15 cellular contexts compared by ENCODE assay signal in the genomic region with DNA sequence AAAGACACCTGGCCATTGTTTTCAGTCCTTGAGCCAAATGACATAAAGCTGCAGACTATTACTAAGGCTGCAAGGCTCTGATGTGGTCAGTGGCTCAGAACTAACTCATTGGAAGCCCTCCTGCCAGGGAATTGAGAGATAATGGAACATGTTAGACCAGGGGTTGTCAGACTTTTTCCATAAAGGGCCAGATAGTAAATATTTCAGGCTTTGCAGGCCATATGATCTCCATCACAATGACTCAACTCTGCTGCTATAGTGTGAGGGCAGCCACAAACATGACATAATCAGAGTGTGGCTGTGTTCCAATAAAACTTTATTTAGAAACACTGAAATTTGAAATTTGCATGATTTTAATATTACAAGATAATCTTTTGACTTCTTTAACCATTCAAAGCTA.
DNase-seq lines count a peak whose midpoint lies in the region; ATAC-seq, FAIRE-seq and TF ChIP-seq lines count a peak whose summit lies in the region.
"Had no signal": no experiment of that assay in that cellular context is flagged by ENCODE, and none has a peak within 500 bp of the region (broad histone marks: within the 10 kb centered on the region; RNA-seq: fewer than 3 reads in every experiment).

No MANE protein-coding gene starts in this region.

- no TSS peak for BruUV-seq in K562 (replicated peaks; lab: Mats Ljungman, UMichigan)

- H3K27ac Mint-ChIP-seq in CD4-positive, alpha-beta memory T cell: no peak overlapping the region
- H3K27ac Mint-ChIP-seq: activated naive CD4-positive, alpha-beta T cell treated with anti-CD3 and anti-CD28 coated beads, Interleukin-2, amount 10 ng/mL, durations not matched to agents 7 days and 5 days; memory B cell had no signal

- no peak overlapping the region for H2BK120ac ChIP-seq in mesenchymal stem cell (ENCODE audit: low read depth, low read length)

- no peaks in the 10 kb centered on the region for H3K9me1 ChIP-seq in K562 (ENCODE audit: control insufficient read depth, insufficient read depth, low read length)

- H2AFZ ChIP-seq in GM23248 (no peak overlapping the region), K562 (ENCODE audit: low read depth, low read length) (no peak overlapping the region), mesenchymal stem cell (ENCODE audit: low read depth, low read length) (no peak overlapping the region)

- H3K36me3 ChIP-seq in GM23248 (ENCODE audit: low read depth) (no peaks in the 10 kb centered on the region), K562 (ENCODE audit: control insufficient read depth, insufficient read depth, low read length) (no peaks in the 10 kb centered on the region), mesenchymal stem cell (ENCODE audit: control insufficient read depth in 1 of 2, insufficient read depth in 2 of 2, low read depth in 1 of 2, low read length in 2 of 2) (no peaks in the 10 kb centered on the region)
- H3K36me3 ChIP-seq in CD4-positive, alpha-beta memory T cell (ENCODE audit: insufficient read depth, low read length): no peaks in the 10 kb centered on the region
- H3K36me3 ChIP-seq: spleen had no signal

- H2BK5ac ChIP-seq in mesenchymal stem cell (ENCODE audit: low read depth, low read length, poor library complexity, severe bottlenecking): no peak overlapping the region

- no peak overlapping the region for H3K4me3 Mint-ChIP-seq in CD4-positive, alpha-beta memory T cell
- H3K4me3 Mint-ChIP-seq: activated naive CD4-positive, alpha-beta T cell treated with anti-CD3 and anti-CD28 coated beads, Interleukin-2, amount 10 ng/mL, durations not matched to agents 7 days and 5 days; memory B cell had no signal

- no peak overlapping the region for H4K91ac ChIP-seq in mesenchymal stem cell (ENCODE audit: low read length)

- H3K27me3 ChIP-seq in GM23248 (replicated peaks; ENCODE audit: insufficient read depth) (no peaks in the 10 kb centered on the region), K562 (ENCODE audit: control insufficient read depth in 2 of 2, insufficient read depth in 2 of 2, low read length in 2 of 2) (no peaks in the 10 kb centered on the region), mesenchymal stem cell (ENCODE audit: control insufficient read depth in 1 of 2, insufficient read depth in 1 of 2, low read length in 2 of 2) (peaks cover 0 to 4% of the 10 kb centered on the region in 2 experiments)
- H3K27me3 ChIP-seq in CD4-positive, alpha-beta memory T cell (ENCODE audit: insufficient read depth, low read length): no peaks in the 10 kb centered on the region
- H3K27me3 ChIP-seq: spleen had no signal

- peaks cover 11 to 18% of the 10 kb centered on the region in 2 donors for H3K27me3 Mint-ChIP-seq in CD4-positive, alpha-beta memory T cell

- no peak for ATAC-seq in K562
- ATAC-seq in GM18498 (IDR thresholded peaks at IDR 0.05; ENCODE audit: unreplicated experiment): no peak

- no peak for FAIRE-seq in K562 (lab: Jason Lieb, UNC)
- FAIRE-seq: TTC549 had no signal

- H3K18ac ChIP-seq in mesenchymal stem cell (ENCODE audit: low read depth in 1 of 2, low read length in 2 of 2): peak overlapping the region in 1 of 2 experiments; percentile 5

- H3K4me1 Mint-ChIP-seq in CD4-positive, alpha-beta memory T cell: no peaks in the 10 kb centered on the region
- H3K4me1 Mint-ChIP-seq: activated naive CD4-positive, alpha-beta T cell treated with anti-CD3 and anti-CD28 coated beads, Interleukin-2, amount 10 ng/mL, durations not matched to agents 7 days and 5 days; memory B cell had no signal

- H3K36me3 Mint-ChIP-seq in CD4-positive, alpha-beta memory T cell: peaks cover 3 to 4% of the 10 kb centered on the region in 2 donors
- H3K36me3 Mint-ChIP-seq: activated naive CD4-positive, alpha-beta T cell treated with anti-CD3 and anti-CD28 coated beads, Interleukin-2, amount 10 ng/mL, durations not matched to agents 7 days and 5 days had no signal

- no peak overlapping the region for H3K27ac ChIP-seq in GM23248
- no peak overlapping the region for H3K27ac ChIP-seq in K562 (ENCODE audit: extremely low read depth, low read depth, low read length)
- peak overlapping the region; percentile 21 for H3K27ac ChIP-seq in mesenchymal stem cell (ENCODE audit: low read length, poor library complexity, severe bottlenecking)
- H3K27ac ChIP-seq in CD4-positive, alpha-beta memory T cell (ENCODE audit: low read depth, low read length): no peak overlapping the region
- H3K27ac ChIP-seq: spleen had no signal

- H3K4me2 ChIP-seq in GM23248 (ENCODE audit: unreplicated experiment) (no peak overlapping the region), K562 (ENCODE audit: insufficient read depth, low read length) (no peak overlapping the region), mesenchymal stem cell (ENCODE audit: low read length, poor library complexity, severe bottlenecking) (no peak overlapping the region)

- H3K9ac ChIP-seq in GM23248: no peak overlapping the region
- no peak overlapping the region for H3K9ac ChIP-seq in K562 (ENCODE audit: insufficient read depth in 1 of 2, low read depth in 2 of 2, low read length in 2 of 2)
- no peak overlapping the region for H3K9ac ChIP-seq in mesenchymal stem cell (ENCODE audit: low read length)

- no peak overlapping the region for H3K4me3 ChIP-seq in GM23248
- no peak overlapping the region for H3K4me3 ChIP-seq in K562
- H3K4me3 ChIP-seq in mesenchymal stem cell (ENCODE audit: insufficient read depth in 1 of 2, low read depth in 1 of 2, low read length in 2 of 2): no peak overlapping the region
- no peak overlapping the region for H3K4me3 ChIP-seq in CD4-positive, alpha-beta memory T cell (ENCODE audit: low read length in 2 of 2)
- H3K4me3 ChIP-seq: spleen had no signal

- TF ChIP-seq POLR2A in K562 (conservative IDR thresholded peaks at IDR 0.05): no peak

- no peaks in the 10 kb centered on the region for H3K9me3 ChIP-seq in GM23248 (ENCODE audit: low read depth)
- H3K9me3 ChIP-seq in K562 (replicated peaks; ENCODE audit: control insufficient read depth, insufficient read depth, low read depth, low read length): peaks cover 2% of the 10 kb centered on the region; the same call in 1 of the 2 replicates
- H3K9me3 ChIP-seq in mesenchymal stem cell (ENCODE audit: control insufficient read depth, low read length): peaks cover 5% of the 10 kb centered on the region
- H3K9me3 ChIP-seq in CD4-positive, alpha-beta memory T cell (ENCODE audit: control insufficient read depth in 1 of 2, low read length in 2 of 2): peaks cover 0 to 4% of the 10 kb centered on the region in 2 donors

- H2BK15ac ChIP-seq in mesenchymal stem cell (ENCODE audit: low read depth, poor library complexity, severe bottlenecking): no peak overlapping the region

- H3F3A ChIP-seq in GM23248 (ENCODE audit: insufficient read depth): peaks cover 23% of the 10 kb centered on the region

- TF ChIP-seq RAD21 in K562 (CRISPR knock-in tag; conservative IDR thresholded peaks at IDR 0.05 in 1 of 2, IDR thresholded peaks at IDR 0.05 in 1 of 2): no peak

- DNase-seq in GM23248 (peak; percentile 84), NCI-H2029 (lab: John Stamatoyannopoulos, UW) (peak; percentile 91), K562 (ENCODE audit: extremely low read depth in 1 of 4, low spot score in 3 of 4) (no peak), mesenchymal stem cell (peak; percentile 52), NCI-H1092 (lab: John Stamatoyannopoulos, UW) (no peak), NCI-H1694 (lab: John Stamatoyannopoulos, UW) (no peak)
- no peak for DNase-seq in CD4-positive, alpha-beta memory T cell
- DNase-seq: activated naive CD4-positive, alpha-beta T cell treated with anti-CD3 and anti-CD28 coated beads, Interleukin-2, amount 10 ng/mL, durations not matched to agents 7 days and 5 days; NCI-H526 treated with DMSO at 0.1 percent for 48 hours; SIG-M5; spleen; substantia nigra had no signal

- no peak overlapping the region for H3K23ac ChIP-seq in mesenchymal stem cell (ENCODE audit: low read length in 2 of 2)

- H3K79me2 ChIP-seq in GM23248 (ENCODE audit: insufficient read depth) (no peaks in the 10 kb centered on the region), K562 (ENCODE audit: control insufficient read depth, insufficient read depth, low read length) (no peaks in the 10 kb centered on the region)

- H3K79me1 ChIP-seq in mesenchymal stem cell (replicated peaks; ENCODE audit: low read length, poor library complexity, severe bottlenecking): no peaks in the 10 kb centered on the region

- H3K9me2 ChIP-seq in GM23248 (ENCODE audit: insufficient read depth): no peaks in the 10 kb centered on the region

- intact Hi-C loops in K562 (cut with micrococcal nuclease): no loop called here
- intact Hi-C loops in CD4-positive, alpha-beta memory T cell (cut with micrococcal nuclease): no loop called here

- POLR2A ChIA-PET in K562 (lab: Yijun Ruan, JAX): no interaction called here
- POLR2A ChIA-PET in CD4-positive, alpha-beta memory T cell (lab: Charles Lee; ENCODE audit: partially characterized antibody): no interaction called here

- no peak for TF ChIP-seq CTCF in K562 (IDR thresholded peaks at IDR 0.05 in 2 of 3, conservative IDR thresholded peaks at IDR 0.05 in 1 of 3; ENCODE audit: insufficient read depth in 2 of 3, low read depth in 1 of 3, low read length in 3 of 3)

- peaks cover 15% of the 10 kb centered on the region for H3K4me1 ChIP-seq in GM23248 (ENCODE audit: insufficient read depth)
- H3K4me1 ChIP-seq in K562 (replicated peaks in 1 of 2; ENCODE audit: control insufficient read depth in 2 of 2, insufficient read depth in 2 of 2, low read length in 2 of 2): no peaks in the 10 kb centered on the region
- peaks cover 11% of the 10 kb centered on the region for H3K4me1 ChIP-seq in mesenchymal stem cell (ENCODE audit: control insufficient read depth, insufficient read depth, low read depth, low read length)
- no peaks in the 10 kb centered on the region for H3K4me1 ChIP-seq in CD4-positive, alpha-beta memory T cell (ENCODE audit: insufficient read depth, low read length)
- H3K4me1 ChIP-seq: spleen had no signal

- in situ Hi-C loops in GM23248 (cut with MboI) (no loop called here), K562 (cut with MboI) (no loop called here)

- no peak overlapping the region for H2BK12ac ChIP-seq in mesenchymal stem cell (ENCODE audit: low read length in 2 of 2)

- no peak for TF ChIP-seq EP300 in K562 (IDR thresholded peaks at IDR 0.05; ENCODE audit: low read length)

- H3K4ac ChIP-seq in mesenchymal stem cell (ENCODE audit: low read depth in 1 of 2, low read length in 2 of 2): no peak overlapping the region

- CTCF ChIA-PET in K562 (lab: Yijun Ruan, JAX; ENCODE audit: low intra/inter-chr PET ratio): no interaction called here
- CTCF ChIA-PET in CD4-positive, alpha-beta memory T cell (lab: Charles Lee; ENCODE audit: partially characterized antibody): no interaction called here

- H2AK5ac ChIP-seq in mesenchymal stem cell (ENCODE audit: low read length, severe bottlenecking): peak overlapping the region; percentile 80

- H4K20me1 ChIP-seq in GM23248 (ENCODE audit: insufficient read depth) (no peaks in the 10 kb centered on the region), K562 (replicated peaks; ENCODE audit: control insufficient read depth, insufficient read depth, low read length) (no peaks in the 10 kb centered on the region)

- H4K8ac ChIP-seq in mesenchymal stem cell (ENCODE audit: low read length): no peak overlapping the region

- no peak overlapping the region for H3K14ac ChIP-seq in mesenchymal stem cell (ENCODE audit: low read length in 2 of 2)

- H3K9me3 Mint-ChIP-seq in CD4-positive, alpha-beta memory T cell: peaks cover 6 to 37% (median 27%) of the 10 kb centered on the region in 8 donors

TF ChIP-seq in K562, 482 proteins besides CTCF, POLR2A, EP300 and RAD21 (continues in another document):
- no peak for TF ChIP-seq KHSRP (IDR thresholded peaks at IDR 0.05)
- TF ChIP-seq ZNF717 (CRISPR knock-in tag; IDR thresholded peaks at IDR 0.05): no peak

Comparison
In these comparisons a context has a peak if more than half of its experiments do, and no peak if none do; other contexts are left out.
1. DNase-seq: peak in GM23248 (single experiment), NCI-H2029 (single experiment) and mesenchymal stem cell (single experiment); none in K562 (0 of 4), CD4-positive, alpha-beta memory T cell (0 of 5), NCI-H1092 (single experiment) and NCI-H1694 (single experiment).